ENCODE assay signal across 8 cellular contexts in the genomic region with DNA sequence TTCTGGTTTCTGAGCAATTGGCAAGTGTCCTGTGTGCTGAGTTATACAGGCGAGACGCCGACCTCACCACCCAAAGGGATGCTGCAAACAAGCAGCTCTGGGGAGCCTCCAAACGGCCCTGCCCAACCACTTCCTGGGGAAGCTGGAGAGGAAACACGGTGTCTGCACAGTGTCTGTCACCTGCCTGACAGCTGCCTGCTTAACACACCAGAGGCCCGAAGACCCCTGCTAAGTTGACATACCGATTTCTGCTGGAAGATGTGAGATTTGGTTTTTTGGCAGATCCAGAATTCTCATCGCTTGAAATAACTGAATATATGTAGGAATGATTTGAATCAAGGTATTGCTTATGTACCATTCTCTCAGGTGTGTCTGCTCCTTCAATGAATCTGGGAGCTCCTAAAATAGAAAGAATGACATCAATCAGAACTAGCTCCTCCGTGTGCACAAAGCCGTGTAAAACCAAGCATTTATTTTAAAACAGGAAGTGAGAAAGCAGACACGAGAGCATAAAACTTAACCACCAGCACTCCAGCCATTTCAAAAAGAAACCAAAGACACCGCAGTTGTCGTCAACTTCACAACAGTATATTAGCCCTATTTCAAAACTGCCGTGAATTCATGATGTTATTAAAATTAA. TPM values are rescaled to one million over a fixed set of nuclear protein-coding genes. Genes with fewer than 3 reads are reported as not detected.
A peak's percentile ranks its signal among the peaks of the same experiment; 100 is the strongest.
DNase-seq lines count a peak whose midpoint lies in the region; ATAC-seq and TF ChIP-seq lines count a peak whose summit lies in the region.

No MANE protein-coding gene starts in this region.

- TF ChIP-seq CTCF in SU-DHL-6 (IDR thresholded peaks at IDR 0.05; ENCODE audit: insufficient read depth, low read length, poor library complexity, severe bottlenecking) (no peak), lower leg skin (IDR thresholded peaks at IDR 0.05) (no peak)

- H3K4me2 ChIP-seq in SU-DHL-6 (ENCODE audit: low read depth, low read length, poor library complexity, severe bottlenecking) = peak overlapping the region; percentile 84

- ATAC-seq in HG03135 (IDR thresholded peaks at IDR 0.05; ENCODE audit: unreplicated experiment) = peak; percentile 72

- peaks cover 6% of the 10 kb centered on the region for H3K27me3 Mint-ChIP-seq in activated naive CD8-positive, alpha-beta T cell treated with anti-CD3 and anti-CD28 coated beads for 36 hours

- H3K27ac Mint-ChIP-seq in activated naive CD8-positive, alpha-beta T cell treated with anti-CD3 and anti-CD28 coated beads for 36 hours = peak overlapping the region; percentile 83

- peak overlapping the region; percentile 71 for H3K4me3 Mint-ChIP-seq in activated naive CD8-positive, alpha-beta T cell treated with anti-CD3 and anti-CD28 coated beads for 36 hours

- peaks cover 57% of the 10 kb centered on the region for H3K4me1 Mint-ChIP-seq in activated naive CD8-positive, alpha-beta T cell treated with anti-CD3 and anti-CD28 coated beads for 36 hours

- DNase-seq in NCI-H510A treated with DMSO at 0.1 percent for 48 hours (lab: John Stamatoyannopoulos, UW) (peak; percentile 10), NCI-H510A (lab: John Stamatoyannopoulos, UW) (no peak), lower leg skin (ENCODE audit: low spot score in 2 of 2) (peak; percentile 57 to 93), superior temporal gyrus (ENCODE audit: extremely low spot score) (no peak)
- DNase-seq in activated naive CD8-positive, alpha-beta T cell treated with anti-CD3 and anti-CD28 coated beads for 36 hours = peak; percentile 75
- peak; percentile 43 to 74 for DNase-seq in stimulated activated CD8-positive, alpha-beta memory T cell treated with anti-CD3 and anti-CD28 coated beads, Interleukin-7, amount 100 ng/mL, for 48 hours (ENCODE audit: extremely low read depth in 1 of 2, low read depth in 1 of 2)

- peak overlapping the region; percentile 100 for H3K27ac ChIP-seq in SU-DHL-6 (ENCODE audit: low read depth, low read length)

- TF ChIP-seq POLR2A in lower leg skin (IDR thresholded peaks at IDR 0.05) = no peak

- no peaks in the 10 kb centered on the region for H3K36me3 ChIP-seq in SU-DHL-6 (ENCODE audit: low read length)

- no peaks in the 10 kb centered on the region for H3K79me2 ChIP-seq in SU-DHL-6 (ENCODE audit: insufficient read depth, low read length)

- peaks cover 3% of the 10 kb centered on the region for H3K9me3 Mint-ChIP-seq in activated naive CD8-positive, alpha-beta T cell treated with anti-CD3 and anti-CD28 coated beads for 36 hours

- H2AFZ ChIP-seq in SU-DHL-6 (ENCODE audit: low read depth, low read length, severe bottlenecking) = no peak overlapping the region

- no peaks in the 10 kb centered on the region for H4K20me1 ChIP-seq in SU-DHL-6 (ENCODE audit: low read depth, low read length)

- H3K4me3 ChIP-seq in SU-DHL-6 (ENCODE audit: insufficient read depth, low read length, poor library complexity, severe bottlenecking) = no peak overlapping the region
- H3K4me3 ChIP-seq in lower leg skin (ENCODE audit: low read depth, poor library complexity, severe bottlenecking) = no peak overlapping the region

- no peaks in the 10 kb centered on the region for H3K36me3 Mint-ChIP-seq in activated naive CD8-positive, alpha-beta T cell treated with anti-CD3 and anti-CD28 coated beads for 36 hours

- H3K9me2 ChIP-seq in SU-DHL-6 (replicated peaks; ENCODE audit: insufficient read depth, low read length) = no peaks in the 10 kb centered on the region

- no peaks in the 10 kb centered on the region for H3K27me3 ChIP-seq in SU-DHL-6 (ENCODE audit: low read length)

- intact Hi-C loops in lower leg skin (cut with DNase I; ENCODE audit: low total_unique reads) = no loop called here

- H3K9me3 ChIP-seq in SU-DHL-6 (ENCODE audit: insufficient read depth, low read length) = no peaks in the 10 kb centered on the region

- H3K9ac ChIP-seq in SU-DHL-6 (ENCODE audit: low read length) = peak overlapping the region; percentile 73

- WGBS in lower leg skin, 2 donors = 27 to 33% methylated on average over 14 of the region's 14 CpGs

- peaks cover 51% of the 10 kb centered on the region for H3F3A ChIP-seq in SU-DHL-6 (ENCODE audit: insufficient read depth)

RNA-seq across cellular contexts. Expression of gene LRRC2, which starts 27.2 kb away (rescaled TPM):
- total RNA-seq in activated naive CD8-positive, alpha-beta T cell treated with anti-CD3 and anti-CD28 coated beads for 36 hours = not detected
- 1 to 10 TPM; 1.0 to 3.5 (median 3.3) TPM for total RNA-seq in lower leg skin

RNA-seq across cellular contexts. Expression of gene RTP3, which starts 41.1 kb away (rescaled TPM):
- total RNA-seq in activated naive CD8-positive, alpha-beta T cell treated with anti-CD3 and anti-CD28 coated beads for 36 hours = not detected
- not detected for total RNA-seq in lower leg skin

Comparison
In these comparisons a context has a peak if more than half of its experiments do, and no peak if none do; other contexts are left out.
1. DNase-seq: peak in NCI-H510A treated with DMSO at 0.1 percent for 48 hours (single experiment), activated naive CD8-positive, alpha-beta T cell treated with anti-CD3 and anti-CD28 coated beads for 36 hours (single experiment), lower leg skin (2 of 2) and stimulated activated CD8-positive, alpha-beta memory T cell treated with anti-CD3 and anti-CD28 coated beads, Interleukin-7, amount 100 ng/mL, for 48 hours (2 of 2); none in NCI-H510A (single experiment) and superior temporal gyrus (single experiment).